Comparison of ENCODE assay signal across 12 cellular contexts in genomic region chr5:119049824-119050449, GRCh38. TPM values are rescaled to one million over a fixed set of nuclear protein-coding genes. Genes with fewer than 3 reads are reported as not detected.
DNase-seq lines count a peak whose midpoint lies in the region; ATAC-seq and TF ChIP-seq lines count a peak whose summit lies in the region.
"Had no signal": no experiment of that assay in that cellular context is flagged by ENCODE, and none has a peak within 500 bp of the region (broad histone marks: within the 10 kb centered on the region; RNA-seq: fewer than 3 reads in every experiment).

No MANE protein-coding gene starts in this region.

- H3F3A ChIP-seq in neural progenitor cell (ENCODE audit: low read depth): no peaks in the 10 kb centered on the region

- no peaks in the 10 kb centered on the region for H3K4me1 ChIP-seq in neural progenitor cell
- H3K4me1 ChIP-seq in CD8-positive, alpha-beta memory T cell (ENCODE audit: insufficient read depth, low read length): no peaks in the 10 kb centered on the region
- H3K4me1 ChIP-seq: tibial nerve had no signal

- H3K4me3 ChIP-seq in neural progenitor cell: no peak overlapping the region
- no peak overlapping the region for H3K4me3 ChIP-seq in CD8-positive, alpha-beta memory T cell (ENCODE audit: low read length)
- H3K4me3 ChIP-seq: tibial nerve had no signal

- H3K9ac ChIP-seq in neural progenitor cell: no peak overlapping the region

- no peaks in the 10 kb centered on the region for H3K36me3 Mint-ChIP-seq in neural progenitor cell
- H3K36me3 Mint-ChIP-seq in CD8-positive, alpha-beta memory T cell: peaks cover 0 to 3% (median 0%) of the 10 kb centered on the region in 3 donors
- H3K36me3 Mint-ChIP-seq: immature natural killer cell had no signal

- no peaks in the 10 kb centered on the region for H3K9me3 ChIP-seq in neural progenitor cell (ENCODE audit: low read depth)
- H3K9me3 ChIP-seq in CD8-positive, alpha-beta memory T cell (ENCODE audit: low read length): no peaks in the 10 kb centered on the region
- H3K9me3 ChIP-seq: tibial nerve had no signal

- ATAC-seq in HG02678 (IDR thresholded peaks at IDR 0.05; ENCODE audit: unreplicated experiment): no peak

- no peak for TF ChIP-seq POLR2A in erythroblast (IDR thresholded peaks at IDR 0.05; ENCODE audit: low read length)

- H2AFZ ChIP-seq in neural progenitor cell (replicated peaks): peak overlapping the region; percentile 18

- H3K27ac ChIP-seq in neural progenitor cell: no peak overlapping the region
- H3K27ac ChIP-seq in CD8-positive, alpha-beta memory T cell (ENCODE audit: low read depth, low read length): no peak overlapping the region

- no peak overlapping the region for H3K4me3 Mint-ChIP-seq in neural progenitor cell
- no peak overlapping the region for H3K4me3 Mint-ChIP-seq in CD8-positive, alpha-beta memory T cell
- H3K4me3 Mint-ChIP-seq: immature natural killer cell had no signal

- no peaks in the 10 kb centered on the region for H3K79me2 ChIP-seq in neural progenitor cell (ENCODE audit: low read depth)

- no peaks in the 10 kb centered on the region for H3K36me3 ChIP-seq in neural progenitor cell
- H3K36me3 ChIP-seq in CD8-positive, alpha-beta memory T cell (ENCODE audit: insufficient read depth, low read length): no peaks in the 10 kb centered on the region
- H3K36me3 ChIP-seq: tibial nerve had no signal

- no peaks in the 10 kb centered on the region for H3K9me3 Mint-ChIP-seq in neural progenitor cell
- no peaks in the 10 kb centered on the region for H3K9me3 Mint-ChIP-seq in CD8-positive, alpha-beta memory T cell
- H3K9me3 Mint-ChIP-seq: immature natural killer cell had no signal

- no peaks in the 10 kb centered on the region for H3K27me3 Mint-ChIP-seq in neural progenitor cell (ENCODE audit: insufficient read depth, low read depth)
- H3K27me3 Mint-ChIP-seq in CD8-positive, alpha-beta memory T cell: peaks cover 0 to 2% of the 10 kb centered on the region in 2 donors

- no peaks in the 10 kb centered on the region for H4K20me1 ChIP-seq in neural progenitor cell (ENCODE audit: low read depth)

- CTCF ChIA-PET in CD8-positive, alpha-beta memory T cell (lab: Charles Lee): interaction anchor here (2.2 kb wide), 1 partner anchor 61 kb away, joined by 7 read pairs; the partner anchor contains the start of gene DTWD2

- no peak for TF ChIP-seq CTCF in neural progenitor cell (IDR thresholded peaks at IDR 0.05)

- POLR2A ChIA-PET in CD8-positive, alpha-beta memory T cell (lab: Charles Lee): no interaction called here

- H3K27me3 ChIP-seq in neural progenitor cell: no peaks in the 10 kb centered on the region
- H3K27me3 ChIP-seq in CD8-positive, alpha-beta memory T cell (ENCODE audit: insufficient read depth, low read length, poor library complexity, severe bottlenecking): no peaks in the 10 kb centered on the region
- H3K27me3 ChIP-seq: tibial nerve had no signal

- DNase-seq in EL: peak; percentile 49
- DNase-seq in NCI-H226: peak; percentile 33
- DNase-seq in erythroblast (lab: John Stamatoyannopoulos, UW): peak; percentile 6 to 30
- no peak for DNase-seq in neural progenitor cell (ENCODE audit: low spot score)
- DNase-seq in activated CD4-positive, CD25-positive, alpha-beta regulatory T cell treated with anti-CD3 and anti-CD28 coated beads, Interleukin-2, amount 50 U/mL, for 72 hours: no peak
- DNase-seq in CD8-positive, alpha-beta memory T cell: no peak
- DNase-seq in KG1 (lab: John Stamatoyannopoulos, UW): no peak
- DNase-seq: immature natural killer cell, occipital lobe, T-helper 2 cell had no signal

- no peak overlapping the region for H3K4me2 ChIP-seq in neural progenitor cell

- peaks cover 4% of the 10 kb centered on the region for H3K4me1 Mint-ChIP-seq in neural progenitor cell
- H3K4me1 Mint-ChIP-seq in CD8-positive, alpha-beta memory T cell: no peaks in the 10 kb centered on the region
- H3K4me1 Mint-ChIP-seq: immature natural killer cell had no signal

- H3K27ac Mint-ChIP-seq in neural progenitor cell: peak overlapping the region; percentile 11
- no peak overlapping the region for H3K27ac Mint-ChIP-seq in CD8-positive, alpha-beta memory T cell
- H3K27ac Mint-ChIP-seq: immature natural killer cell had no signal

RNA-seq across cellular contexts. Expression of gene DMXL1, which starts 20.9 kb away (rescaled TPM):
- 18.6 and 45.5 TPM in 2 replicates for total RNA-seq in neural progenitor cell (ENCODE audit: low replicate concordance)
- 10 to 100 TPM; 25.9 to 26.2 TPM for total RNA-seq in CD8-positive, alpha-beta memory T cell
- polyA plus RNA-seq in CD8-positive, alpha-beta memory T cell: 12.9 TPM

Comparison
In these comparisons a context has a peak if more than half of its experiments do, and no peak if none do; other contexts are left out.
1. DNase-seq: peak in EL (single experiment), NCI-H226 (single experiment) and erythroblast (2 of 2); none in neural progenitor cell (single experiment), activated CD4-positive, CD25-positive, alpha-beta regulatory T cell treated with anti-CD3 and anti-CD28 coated beads, Interleukin-2, amount 50 U/mL, for 72 hours (single experiment), CD8-positive, alpha-beta memory T cell (0 of 5) and KG1 (single experiment).